In genomic region chr15:72497402-72497801, GRCh38 we compare ENCODE assay signal across 26 cellular contexts.
"Had no signal": no experiment of that assay in that cellular context is flagged by ENCODE, and none has a peak within 500 bp of the region (broad histone marks: within the 10 kb centered on the region; RNA-seq: fewer than 3 reads in every experiment).

No MANE protein-coding gene starts in this region.

- H3K9me3 ChIP-seq: adrenal gland, body of pancreas, gastroesophageal sphincter, mucosa of descending colon, right lobe of liver, testis, transverse colon had no signal

- H3K4me1 ChIP-seq: testis had no signal

- H3K36me3 ChIP-seq: adrenal gland, right lobe of liver, transverse colon had no signal

- H3K27ac ChIP-seq: adrenal gland, body of pancreas, gastroesophageal sphincter, right lobe of liver, testis, transverse colon had no signal

- H3K36me3 Mint-ChIP-seq: natural killer cell treated with Interleukin-12 subunit alpha and Interleukin-12 subunit beta and Interleukin-15 and Interleukin-18, amount 100 ng/mL, for 72 hours had no signal

- ATAC-seq: activated CD4-positive, CD25-positive, alpha-beta regulatory T cell treated with anti-CD3 and anti-CD28 coated beads, Interleukin-2, amount 50 U/mL, for 24 hours; activated CD8-positive, alpha-beta T cell treated with anti-CD3 and anti-CD28 coated beads, Interleukin-2, amount 10 ng/mL, durations not matched to agents 7 days and 5 days; body of pancreas; gastroesophageal sphincter; left cardiac atrium; left ventricle myocardium superior; mucosa of descending colon; natural killer cell treated with Interleukin-12 subunit alpha and Interleukin-12 subunit beta and Interleukin-15 and Interleukin-18, amount 100 ng/mL, for 72 hours; right lobe of liver; stimulated activated naive CD8-positive, alpha-beta T cell treated with anti-CD3 and anti-CD28 coated beads, Interleukin-15, Interleukin-2, amounts not matched to agents 100 U/mL and 50 U/mL, for 24 hours had no signal

- H3K4me3 Mint-ChIP-seq: activated CD4-positive, alpha-beta T cell treated with anti-CD3 and anti-CD28 coated beads, Interleukin-2, amount 10 ng/mL, durations not matched to agents 24 days and 14 days; activated CD8-positive, alpha-beta T cell treated with anti-CD3 and anti-CD28 coated beads, Interleukin-2, amount 10 ng/mL, durations not matched to agents 7 days and 5 days; activated naive CD4-positive, alpha-beta T cell treated with anti-CD3 and anti-CD28 coated beads, Interleukin-2, amount 50 U/mL, for 24 hours; natural killer cell treated with Interleukin-12 subunit alpha and Interleukin-12 subunit beta and Interleukin-15 and Interleukin-18, amount 100 ng/mL, for 72 hours; T-helper 2 cell treated with Interferon-gamma antibody and Interleukin-4, amounts not matched to agents 5 μg/mL and 100 μg/mL, for 36 hours had no signal

- H3K27me3 Mint-ChIP-seq: activated CD4-positive, alpha-beta T cell treated with anti-CD3 and anti-CD28 coated beads, Interleukin-2, amount 10 ng/mL, durations not matched to agents 24 days and 14 days; activated naive CD4-positive, alpha-beta T cell treated with anti-CD3 and anti-CD28 coated beads, Interleukin-2, amount 50 U/mL, for 24 hours; natural killer cell treated with Interleukin-12 subunit alpha and Interleukin-12 subunit beta and Interleukin-15 and Interleukin-18, amount 100 ng/mL, for 72 hours had no signal

- DNase-seq: activated CD4-positive, alpha-beta T cell treated with anti-CD3 and anti-CD28 coated beads, Interleukin-2, amount 10 ng/mL, durations not matched to agents 24 days and 14 days; activated CD8-positive, alpha-beta T cell treated with anti-CD3 and anti-CD28 coated beads, Interleukin-2, amount 10 ng/mL, durations not matched to agents 7 days and 5 days; activated T-cell treated with anti-CD3 and anti-CD28 coated beads for 4 hours; adrenal gland; aorta; body of pancreas; cortex of kidney; head of caudate nucleus; hippocampal formation; left cardiac atrium; left ventricle myocardium superior; mucosa of descending colon; right lobe of liver; stimulated activated CD4-positive, alpha-beta T cell treated with anti-CD3 and anti-CD28 coated beads, Interleukin-2, amount 100 ng/mL, for 48 hours; stimulated activated naive CD8-positive, alpha-beta T cell treated with anti-CD3 and anti-CD28 coated beads, Interleukin-15, Interleukin-2, amounts not matched to agents 100 U/mL and 50 U/mL, for 24 hours; T-helper 1 cell; testis; transverse colon had no signal

- H3K27me3 ChIP-seq: adrenal gland, body of pancreas, gastroesophageal sphincter, right lobe of liver, testis, transverse colon had no signal

- FAIRE-seq: endothelial cell of umbilical vein, keratinocyte had no signal

- H3K9me3 Mint-ChIP-seq: activated CD4-positive, alpha-beta T cell treated with anti-CD3 and anti-CD28 coated beads, Interleukin-2, amount 10 ng/mL, durations not matched to agents 24 days and 14 days; activated naive CD4-positive, alpha-beta T cell treated with anti-CD3 and anti-CD28 coated beads, Interleukin-2, amount 50 U/mL, for 24 hours; activated T-helper 2 cell treated with anti-CD3 and anti-CD28 coated beads, Interferon-gamma antibody, Interleukin-2, Interleukin-4, amounts not matched to agents 10 μg/mL and 5 μg/mL and 100 μg/mL, durations not matched to agents 14 hours and 24 hours and 36 hours; natural killer cell treated with Interleukin-12 subunit alpha and Interleukin-12 subunit beta and Interleukin-15 and Interleukin-18, amount 100 ng/mL, for 72 hours; T-helper 2 cell treated with Interferon-gamma antibody and Interleukin-4, amounts not matched to agents 5 μg/mL and 100 μg/mL, for 36 hours had no signal

- H3K4me3 ChIP-seq: adrenal gland, body of pancreas, gastroesophageal sphincter, mucosa of descending colon, right lobe of liver, testis, transverse colon had no signal

- H3K27ac Mint-ChIP-seq: activated CD4-positive, alpha-beta T cell treated with anti-CD3 and anti-CD28 coated beads, Interleukin-2, amount 10 ng/mL, durations not matched to agents 24 days and 14 days; activated CD8-positive, alpha-beta T cell treated with anti-CD3 and anti-CD28 coated beads, Interleukin-2, amount 10 ng/mL, durations not matched to agents 7 days and 5 days; activated naive CD4-positive, alpha-beta T cell treated with anti-CD3 and anti-CD28 coated beads, Interleukin-2, amount 50 U/mL, for 24 hours; activated T-helper 2 cell treated with anti-CD3 and anti-CD28 coated beads, Interferon-gamma antibody, Interleukin-2, Interleukin-4, amounts not matched to agents 10 μg/mL and 5 μg/mL and 100 μg/mL, durations not matched to agents 14 hours and 24 hours and 36 hours; T-helper 2 cell treated with Interferon-gamma antibody and Interleukin-4, amounts not matched to agents 5 μg/mL and 100 μg/mL, for 36 hours had no signal
